ENCODE assay signal across 20 cellular contexts in genomic region chr3:187046033-187046432, GRCh38.
DNase-seq lines count a peak whose midpoint lies in the region; ATAC-seq, FAIRE-seq and TF ChIP-seq lines count a peak whose summit lies in the region.
"Had no signal": no experiment of that assay in that cellular context is flagged by ENCODE, and none has a peak within 500 bp of the region (broad histone marks: within the 10 kb centered on the region; RNA-seq: fewer than 3 reads in every experiment).

No MANE protein-coding gene starts in this region.

- DNase-seq in activated CD4-positive, alpha-beta T cell treated with anti-CD3 and anti-CD28 coated beads, Interleukin-2, amount 10 ng/mL, durations not matched to agents 7 days and 5 days, result no peak
- DNase-seq in activated CD4-positive, alpha-beta T cell treated with anti-CD3 and anti-CD28 coated beads, Interleukin-2, amount 50 U/mL, for 48 hours, result no peak
- DNase-seq in GM12891 (ENCODE audit: insufficient read length, low spot score) (no peak), neural crest cell (ENCODE audit: low read depth, low spot score) (no peak), pancreas (no peak), T1000 (lab: John Stamatoyannopoulos, UW) (no peak)
- DNase-seq: activated T-cell treated with anti-CD3 and anti-CD28 coated beads, Interleukin-2, amount 50 U/mL, for 1 hour; amygdala; caudate nucleus; foreskin fibroblast; NCI-H1105; NCI-H2107; NCI-H526; occipital lobe had no signal

- no peaks in the 10 kb centered on the region for H3K9me3 ChIP-seq in pancreas
- H3K9me3 ChIP-seq: A549, suprapubic skin had no signal

- POLR2A ChIA-PET in activated CD4-positive, alpha-beta T cell treated with anti-CD3 and anti-CD28 coated beads, Interleukin-2, amount 10 ng/mL, durations not matched to agents 7 days and 5 days (lab: Charles Lee), result no interaction called here

- CTCF ChIA-PET in activated CD4-positive, alpha-beta T cell treated with anti-CD3 and anti-CD28 coated beads, Interleukin-2, amount 10 ng/mL, durations not matched to agents 7 days and 5 days (lab: Charles Lee), result interaction anchor here (1.8 kb wide), 1 partner anchor 14 kb away, joined by 9 read pairs; no protein-coding TSS in a partner anchor

- peak overlapping the region; percentile 71 for H3K27ac Mint-ChIP-seq in activated CD4-positive, alpha-beta T cell treated with anti-CD3 and anti-CD28 coated beads, Interleukin-2, amount 10 ng/mL, durations not matched to agents 7 days and 5 days
- H3K27ac Mint-ChIP-seq in activated naive CD8-positive, alpha-beta T cell, result peak overlapping the region; percentile 66
- peak overlapping the region; percentile 21 for H3K27ac Mint-ChIP-seq in neural crest cell (ENCODE audit: unreplicated experiment)

- no peak overlapping the region for H3K27ac ChIP-seq in pancreas
- H3K27ac ChIP-seq: A549, BLaER1, hepatocyte, suprapubic skin had no signal

- no peak for TF ChIP-seq CTCF in neural crest cell (conservative IDR thresholded peaks at IDR 0.05)
- no peak for TF ChIP-seq CTCF in pancreas (IDR thresholded peaks at IDR 0.05)

- H3K9me3 Mint-ChIP-seq in activated CD4-positive, alpha-beta T cell treated with anti-CD3 and anti-CD28 coated beads, Interleukin-2, amount 10 ng/mL, durations not matched to agents 7 days and 5 days, result peaks cover 18% of the 10 kb centered on the region
- no peaks in the 10 kb centered on the region for H3K9me3 Mint-ChIP-seq in activated naive CD8-positive, alpha-beta T cell (ENCODE audit: low read depth)
- peaks cover 3% of the 10 kb centered on the region for H3K9me3 Mint-ChIP-seq in neural crest cell

- H3K27me3 Mint-ChIP-seq in activated CD4-positive, alpha-beta T cell treated with anti-CD3 and anti-CD28 coated beads, Interleukin-2, amount 10 ng/mL, durations not matched to agents 7 days and 5 days, result no peaks in the 10 kb centered on the region
- H3K27me3 Mint-ChIP-seq in activated naive CD8-positive, alpha-beta T cell, result no peaks in the 10 kb centered on the region
- no peaks in the 10 kb centered on the region for H3K27me3 Mint-ChIP-seq in neural crest cell (ENCODE audit: low read depth)

- peaks cover 82% of the 10 kb centered on the region for H3K4me1 Mint-ChIP-seq in activated CD4-positive, alpha-beta T cell treated with anti-CD3 and anti-CD28 coated beads, Interleukin-2, amount 10 ng/mL, durations not matched to agents 7 days and 5 days
- peaks cover 89% of the 10 kb centered on the region for H3K4me1 Mint-ChIP-seq in activated naive CD8-positive, alpha-beta T cell (ENCODE audit: low read depth)
- no peaks in the 10 kb centered on the region for H3K4me1 Mint-ChIP-seq in neural crest cell

- no peak overlapping the region for H3K4me3 Mint-ChIP-seq in activated CD4-positive, alpha-beta T cell treated with anti-CD3 and anti-CD28 coated beads, Interleukin-2, amount 10 ng/mL, durations not matched to agents 7 days and 5 days
- H3K4me3 Mint-ChIP-seq in activated naive CD8-positive, alpha-beta T cell, result peak overlapping the region; percentile 46
- no peak overlapping the region for H3K4me3 Mint-ChIP-seq in neural crest cell

- no peaks in the 10 kb centered on the region for H3K27me3 ChIP-seq in pancreas
- H3K27me3 ChIP-seq: BLaER1, hepatocyte, suprapubic skin had no signal

- H3K36me3 ChIP-seq in pancreas, result no peaks in the 10 kb centered on the region
- H3K36me3 ChIP-seq: suprapubic skin had no signal

- H3K4me3 ChIP-seq in pancreas, result no peak overlapping the region
- H3K4me3 ChIP-seq: A549, BLaER1, hepatocyte, suprapubic skin had no signal

- TF ChIP-seq POLR2A in GM12891 (IDR thresholded peaks at IDR 0.05; ENCODE audit: low read depth, low read length), result peak; percentile 40; the same call in 1 of the 2 replicates

- no peak for FAIRE-seq in GM12891 (lab: Jason Lieb, UNC)
- no peak for FAIRE-seq in pancreas (lab: Jason Lieb, UNC)
- FAIRE-seq: A549 had no signal

- 79 to 83% methylated on average over 2 of the region's 2 CpGs for WGBS in pancreas, 2 donors

- H3K36me3 Mint-ChIP-seq in activated CD4-positive, alpha-beta T cell treated with anti-CD3 and anti-CD28 coated beads, Interleukin-2, amount 10 ng/mL, durations not matched to agents 7 days and 5 days (ENCODE audit: low read depth), result peaks cover 92% of the 10 kb centered on the region
- H3K36me3 Mint-ChIP-seq in activated naive CD8-positive, alpha-beta T cell, result peaks cover 41% of the 10 kb centered on the region
- H3K36me3 Mint-ChIP-seq in neural crest cell (ENCODE audit: low read depth), result peaks cover 30% of the 10 kb centered on the region

- H3K4me1 ChIP-seq in pancreas, result peaks cover 0 to 12% (median 6%) of the 10 kb centered on the region in 3 donors

- ATAC-seq in GM18517 (IDR thresholded peaks at IDR 0.05; ENCODE audit: unreplicated experiment) (no peak), pancreas (no peak)
- ATAC-seq: A549 had no signal

- intact Hi-C loops in pancreas (cut with DNase I), result no loop called here

TF ChIP-seq in GM12891, 5 proteins besides CTCF, POLR2A, EP300 and RAD21:
- TF ChIP-seq POLR2AphosphoS5 (IDR thresholded peaks at IDR 0.05; ENCODE audit: low read depth, low read length), result no peak
- TF ChIP-seq SPI1 (IDR thresholded peaks at IDR 0.05; ENCODE audit: low read depth, low read length), result no peak
- no peak for TF ChIP-seq TAF1 (IDR thresholded peaks at IDR 0.05; ENCODE audit: low read depth, low read length)
- no peak for TF ChIP-seq PAX5 (IDR thresholded peaks at IDR 0.05; ENCODE audit: insufficient read depth, low read length, severe bottlenecking)
- TF ChIP-seq POU2F2 (IDR thresholded peaks at IDR 0.05; ENCODE audit: low read depth, low read length), result no peak

Comparison
In these comparisons a context has a peak if more than half of its experiments do, and no peak if none do; other contexts are left out.
1. H3K27ac Mint-ChIP-seq: peak in every context shown above with its lines; median percentile 71 in activated CD4-positive, alpha-beta T cell treated with anti-CD3 and anti-CD28 coated beads, Interleukin-2, amount 10 ng/mL, durations not matched to agents 7 days and 5 days; 66 in activated naive CD8-positive, alpha-beta T cell; 21 in neural crest cell.